Comparison of ENCODE assay signal across 2 cellular contexts in genomic region chr12:100145643-100146042, GRCh38.
TF ChIP-seq lines count a peak whose summit lies in the region.

No MANE protein-coding gene starts in this region.

TF ChIP-seq in HEK293, 187 proteins besides CTCF, POLR2A, EP300 and RAD21 (continues in another document):
- TF ChIP-seq ZNF792 (tag by site-specific recombination; IDR thresholded peaks at IDR 0.05) (no peak), TSHZ1 (tag by site-specific recombination; IDR thresholded peaks at IDR 0.05; ENCODE audit: borderline replicate concordance) (no peak), ZNF623 (tag by site-specific recombination; IDR thresholded peaks at IDR 0.05) (no peak), ZNF362 (tag by site-specific recombination; IDR thresholded peaks at IDR 0.05) (no peak), ZNF626 (tag by site-specific recombination; IDR thresholded peaks at IDR 0.05) (no peak), ZNF549 (tag by site-specific recombination; IDR thresholded peaks at IDR 0.05) (no peak), ZNF202 (tag by site-specific recombination; IDR thresholded peaks at IDR 0.05; ENCODE audit: borderline replicate concordance) (no peak), PBX3 (CRISPR knock-in tag; IDR thresholded peaks at IDR 0.05) (no peak), KLF16 (tag by site-specific recombination; IDR thresholded peaks at IDR 0.05) (no peak), ZNF426 (tag by site-specific recombination; IDR thresholded peaks at IDR 0.05) (no peak), ZNF558 (tag by site-specific recombination; IDR thresholded peaks at IDR 0.05) (no peak), HIC1 (tag by site-specific recombination; IDR thresholded peaks at IDR 0.05) (no peak), REST (tag by site-specific recombination; IDR thresholded peaks at IDR 0.05) (no peak), ZNF2 (tag by site-specific recombination; IDR thresholded peaks at IDR 0.05) (no peak), ZNF514 (tag by site-specific recombination; IDR thresholded peaks at IDR 0.05) (no peak), ZNF214 (tag by site-specific recombination; IDR thresholded peaks at IDR 0.05; ENCODE audit: borderline replicate concordance) (no peak)

TF ChIP-seq in H1, 55 proteins besides CTCF, POLR2A, EP300 and RAD21:
- TF ChIP-seq SUZ12 (IDR thresholded peaks at IDR 0.05; ENCODE audit: low read length) (no peak), SAP30 (IDR thresholded peaks at IDR 0.05; ENCODE audit: insufficient read depth, insufficient replicate concordance, low read length) (no peak), PHF8 (conservative IDR thresholded peaks at IDR 0.05; ENCODE audit: low read depth, low read length) (no peak), ASH2L (IDR thresholded peaks at IDR 0.05; ENCODE audit: low read length) (no peak), NANOG (IDR thresholded peaks at IDR 0.05; ENCODE audit: insufficient read depth, low read depth, low read length, poor library complexity, severe bottlenecking) (no peak)
